ENCODE assay signal across 30 cellular contexts in the genomic region with DNA sequence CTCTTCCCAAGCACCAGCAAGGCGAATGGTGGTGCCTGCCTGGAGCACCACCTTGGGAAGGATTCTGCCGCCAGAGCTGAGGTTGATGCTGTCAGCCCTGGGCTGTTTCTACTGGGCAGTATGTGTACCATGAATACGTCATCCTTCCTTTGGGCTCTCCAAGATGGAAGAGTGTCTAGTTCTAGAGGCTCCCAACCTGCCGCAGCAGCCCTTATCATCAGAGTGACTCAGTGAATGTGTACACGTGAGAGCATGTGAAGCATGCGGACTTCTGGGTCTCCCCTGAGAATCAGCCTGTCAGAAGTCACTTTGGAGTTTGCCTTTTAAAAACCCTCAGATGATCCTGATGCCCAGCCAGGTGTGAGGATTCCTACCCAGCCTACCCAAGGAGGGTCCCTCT. TPM values are rescaled to one million over a fixed set of nuclear protein-coding genes. Genes with fewer than 3 reads are reported as not detected.
"Had no signal": no experiment of that assay in that cellular context is flagged by ENCODE, and none has a peak within 500 bp of the region (broad histone marks: within the 10 kb centered on the region; RNA-seq: fewer than 3 reads in every experiment).

No MANE protein-coding gene starts in this region.

- DNase-seq: activated CD4-positive, alpha-beta T cell treated with anti-CD3 and anti-CD28 coated beads for 4 hours; activated CD4-positive, alpha-beta T cell treated with anti-CD3 and anti-CD28 coated beads, Interleukin-2, amount 50 U/mL, for 48 hours; activated CD4-positive, CD25-positive, alpha-beta regulatory T cell; activated gamma-delta T cell treated with Interleukin-2 at 50 U/mL for 16 hours; activated naive CD4-positive, alpha-beta T cell treated with anti-CD3 and anti-CD28 coated beads, Interleukin-2, amount 10 ng/mL, durations not matched to agents 7 days and 5 days; activated naive CD8-positive, alpha-beta T cell treated with anti-CD3 and anti-CD28 coated beads for 36 hours; activated T-cell treated with anti-CD3 and anti-CD28 coated beads, Interleukin-2, amount 50 U/mL, for 72 hours; anterior cingulate cortex; central memory CD4-positive, alpha-beta T cell; Karpas-422; MM.1S; NCI-H1105; NCI-H1436; NCI-H1694 treated with DMSO at 0.1 percent for 48 hours; NCI-H2029 treated with DMSO at 0.1 percent for 48 hours; NCI-H345; NCI-H510A treated with DMSO at 0.1 percent for 48 hours; NCI-H69; NK-92 treated with Interleukin-12 subunit alpha and Interleukin-12 subunit beta, amount 100 ng/mL, for 24 hours; OCI-M1; Right ventricle myocardium superior; SJCRH30; SK-N-SH; T-helper 1 cell had no signal

- H3K27ac ChIP-seq: RWPE1, SJCRH30, VCaP had no signal

- ATAC-seq: activated CD8-positive, alpha-beta memory T cell treated with anti-CD3 and anti-CD28 coated beads, Interleukin-2, amount 10 ng/mL, durations not matched to agents 7 days and 5 days; activated T-cell treated with anti-CD3 and anti-CD28 coated beads, Interleukin-2, amount 50 U/mL, for 72 hours; Panc1 had no signal

- H3K27me3 ChIP-seq: SJCRH30 had no signal

- H3K4me1 ChIP-seq: SJCRH30 had no signal

- H3K4me2 ChIP-seq: SK-N-SH had no signal

- H3K9me3 ChIP-seq: SJCRH30, SK-N-SH had no signal

- H3K36me3 ChIP-seq: SJCRH30 had no signal

- H3K4me3 ChIP-seq: SJCRH30 had no signal

RNA-seq across cellular contexts. Expression of gene PLA2G4D, which starts 20.9 kb away (rescaled TPM):
- total RNA-seq: activated CD8-positive, alpha-beta memory T cell treated with anti-CD3 and anti-CD28 coated beads, Interleukin-2, amount 10 ng/mL, durations not matched to agents 7 days and 5 days; activated naive CD8-positive, alpha-beta T cell treated with anti-CD3 and anti-CD28 coated beads for 36 hours; activated T-cell treated with anti-CD3 and anti-CD28 coated beads, Interleukin-2, amount 50 U/mL, for 72 hours; activated T-helper 2 cell treated with anti-CD3 and anti-CD28 coated beads, Interferon-gamma antibody, Interleukin-2, Interleukin-4, amounts not matched to agents 10 μg/mL and 5 μg/mL and 100 μg/mL, durations not matched to agents 14 hours and 24 hours and 36 hours; Right ventricle myocardium superior; SJCRH30; T-helper 2 cell treated with Interferon-gamma antibody and Interleukin-4, amounts not matched to agents 100 ng/mL and 5 ng/mL, for 36 hours had no signal

RNA-seq across cellular contexts. Expression of gene PLA2G4E, which starts 52.6 kb away (rescaled TPM):
- total RNA-seq: activated naive CD8-positive, alpha-beta T cell treated with anti-CD3 and anti-CD28 coated beads for 36 hours; activated T-cell treated with anti-CD3 and anti-CD28 coated beads, Interleukin-2, amount 50 U/mL, for 72 hours; activated T-helper 2 cell treated with anti-CD3 and anti-CD28 coated beads, Interferon-gamma antibody, Interleukin-2, Interleukin-4, amounts not matched to agents 10 μg/mL and 5 μg/mL and 100 μg/mL, durations not matched to agents 14 hours and 24 hours and 36 hours; Right ventricle myocardium superior; SJCRH30; T-helper 2 cell treated with Interferon-gamma antibody and Interleukin-4, amounts not matched to agents 100 ng/mL and 5 ng/mL, for 36 hours had no signal
